Comparison of ENCODE assay signal across 30 cellular contexts in the genomic region with DNA sequence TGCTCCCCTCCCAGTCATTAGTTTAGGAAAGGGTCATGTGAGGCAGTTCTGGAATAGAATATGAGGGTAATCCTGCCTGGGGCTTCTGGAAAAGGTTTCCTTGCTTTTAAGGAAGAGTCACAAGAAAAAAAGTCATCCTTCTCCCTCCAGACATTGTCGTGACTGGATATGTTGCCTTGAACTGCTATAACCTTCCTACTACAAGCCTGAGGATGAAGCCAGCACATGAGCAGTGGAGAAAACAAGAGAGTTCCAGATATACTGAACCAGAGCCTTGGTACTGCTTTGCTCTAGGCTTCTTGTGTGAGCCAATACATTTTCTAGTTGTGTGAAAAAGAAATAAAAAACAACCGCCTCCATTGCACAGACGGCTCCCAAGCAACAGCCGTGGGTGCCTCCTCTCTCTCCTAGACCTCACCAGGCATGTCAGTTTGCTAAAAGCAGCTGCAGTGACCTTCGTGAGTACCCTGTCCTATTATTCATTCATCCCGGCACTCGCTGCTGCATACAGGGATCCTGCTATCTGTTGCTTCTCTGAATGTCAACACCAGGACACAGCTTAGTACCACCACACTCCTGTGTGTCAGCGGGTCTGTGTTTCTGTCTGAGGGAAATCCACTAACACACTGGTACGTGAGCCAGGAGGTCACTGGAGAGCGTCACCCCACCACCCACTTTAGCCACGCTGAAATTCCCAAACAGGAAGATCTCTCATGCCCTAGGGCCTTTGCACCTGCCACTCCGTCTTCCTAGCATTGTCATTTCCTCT.
"Had no signal": no experiment of that assay in that cellular context is flagged by ENCODE, and none has a peak within 500 bp of the region (broad histone marks: within the 10 kb centered on the region; RNA-seq: fewer than 3 reads in every experiment).

No MANE protein-coding gene starts in this region.

- H3K4me1 Mint-ChIP-seq: activated naive CD4-positive, alpha-beta T cell treated with anti-CD3 and anti-CD28 coated beads, Interleukin-2, amount 10 ng/mL, durations not matched to agents 7 days and 5 days; activated naive CD8-positive, alpha-beta T cell treated with anti-CD3 and anti-CD28 coated beads, Interleukin-2, amount 10 ng/mL, durations not matched to agents 7 days and 5 days; central memory CD8-positive, alpha-beta T cell; stimulated activated naive B cell treated with anti-CD40 and anti-IgM and Interleukin-4, amounts not matched to agents 10 μg/mL and 1 μg/mL and 100 μg/mL, for 72 hours had no signal

- H3K9me3 ChIP-seq: gastroesophageal sphincter, mucosa of descending colon, pancreas, prostate gland, tibial nerve had no signal

- H3K36me3 ChIP-seq: brain microvascular endothelial cell, gastroesophageal sphincter, pancreas, prostate gland, tibial nerve had no signal

- DNase-seq: activated CD4-positive, alpha-beta T cell treated with anti-CD3 and anti-CD28 coated beads for 48 hours; activated CD4-positive, alpha-beta T cell treated with anti-CD3 and anti-CD28 coated beads, Interleukin-2, amount 50 U/mL, for 48 hours; activated CD8-positive, alpha-beta memory T cell treated with anti-CD3 and anti-CD28 coated beads, Interleukin-2, amount 50 U/mL, for 4 hours; activated gamma-delta T cell; activated naive CD4-positive, alpha-beta T cell treated with anti-CD3 and anti-CD28 coated beads, Interleukin-2, amount 10 ng/mL, durations not matched to agents 7 days and 5 days; activated naive CD8-positive, alpha-beta T cell treated with anti-CD3 and anti-CD28 coated beads, Interleukin-2, amount 10 ng/mL, durations not matched to agents 7 days and 5 days; activated T-cell treated with anti-CD3 and anti-CD28 coated beads, Interleukin-2, amount 50 U/mL, for 1 hour; amniotic stem cell; brain microvascular endothelial cell; effector CD4-positive, alpha-beta T cell; kidney glomerular epithelial cell; stimulated activated CD4-positive, alpha-beta T cell treated with anti-CD3 and anti-CD28 coated beads, Interleukin-15, amount 100 ng/mL, for 24 hours; stimulated activated CD4-positive, alpha-beta T cell treated with anti-CD3 and anti-CD28 coated beads, Interleukin-2, amount 100 ng/mL, for 24 hours; stimulated activated naive B cell treated with anti-CD40 and anti-IgM and Interleukin-4, amounts not matched to agents 10 μg/mL and 1 μg/mL and 100 μg/mL, for 72 hours; SW 1271; T1000; WERI-Rb-1 had no signal

- H3K27ac Mint-ChIP-seq: activated naive CD4-positive, alpha-beta T cell treated with anti-CD3 and anti-CD28 coated beads, Interleukin-2, amount 10 ng/mL, durations not matched to agents 7 days and 5 days; activated naive CD8-positive, alpha-beta T cell treated with anti-CD3 and anti-CD28 coated beads, Interleukin-2, amount 10 ng/mL, durations not matched to agents 7 days and 5 days; activated T-helper 1 cell treated with anti-CD3 and anti-CD28 coated beads, Interleukin-12 subunit alpha, Interleukin-12 subunit beta, Interleukin-2, Interleukin-4 antibody, amounts not matched to agents 30 ng/mL and 10 ng/mL and 1 ng/mL, durations not matched to agents 14 hours and 24 hours and 36 hours; dendritic cell treated with granulocyte-macrophage colony-stimulating factor and Interleukin-4, amounts not matched to agents 40 ng/mL and 50 ng/mL, for 4 days; stimulated activated naive B cell treated with anti-CD40 and anti-IgM and Interleukin-4, amounts not matched to agents 10 μg/mL and 1 μg/mL and 100 μg/mL, for 72 hours; T-helper 1 cell treated with Interleukin-12 subunit alpha and Interleukin-12 subunit beta and Interleukin-4 antibody, amounts not matched to agents 30 μg/mL and 1 μg/mL, for 36 hours had no signal

- H3K36me3 Mint-ChIP-seq: activated naive CD4-positive, alpha-beta T cell treated with anti-CD3 and anti-CD28 coated beads, Interleukin-2, amount 10 ng/mL, durations not matched to agents 7 days and 5 days; activated naive CD8-positive, alpha-beta T cell treated with anti-CD3 and anti-CD28 coated beads, Interleukin-2, amount 10 ng/mL, durations not matched to agents 7 days and 5 days; stimulated activated naive B cell treated with anti-CD40 and anti-IgM and Interleukin-4, amounts not matched to agents 10 μg/mL and 1 μg/mL and 100 μg/mL, for 72 hours had no signal

- H3K27me3 ChIP-seq: brain microvascular endothelial cell, gastroesophageal sphincter, pancreas, tibial nerve had no signal

- ATAC-seq: activated CD4-positive, CD25-positive, alpha-beta regulatory T cell treated with anti-CD3 and anti-CD28 coated beads, Interleukin-2, amount 50 U/mL, for 24 hours; gastroesophageal sphincter; left lobe of liver; mucosa of descending colon; pancreas; stimulated activated naive B cell treated with anti-CD40 and anti-IgM and Interleukin-4, amounts not matched to agents 10 μg/mL and 1 μg/mL and 100 μg/mL, for 72 hours had no signal

- H3K4me1 ChIP-seq: pancreas had no signal

- H3K4me3 ChIP-seq: gastroesophageal sphincter, lung, mucosa of descending colon, pancreas, prostate gland, tibial nerve had no signal

- H3K27ac ChIP-seq: brain microvascular endothelial cell, epithelial cell of prostate, pancreas, WERI-Rb-1 had no signal

- H3K4me3 Mint-ChIP-seq: activated naive CD4-positive, alpha-beta T cell treated with anti-CD3 and anti-CD28 coated beads, Interleukin-2, amount 10 ng/mL, durations not matched to agents 7 days and 5 days; activated naive CD8-positive, alpha-beta T cell treated with anti-CD3 and anti-CD28 coated beads, Interleukin-2, amount 10 ng/mL, durations not matched to agents 7 days and 5 days; activated T-helper 1 cell treated with anti-CD3 and anti-CD28 coated beads, Interleukin-12 subunit alpha, Interleukin-12 subunit beta, Interleukin-2, Interleukin-4 antibody, amounts not matched to agents 30 ng/mL and 10 ng/mL and 1 ng/mL, durations not matched to agents 14 hours and 24 hours and 36 hours; central memory CD8-positive, alpha-beta T cell; dendritic cell treated with granulocyte-macrophage colony-stimulating factor and Interleukin-4, amounts not matched to agents 40 ng/mL and 50 ng/mL, for 4 days; stimulated activated naive B cell treated with anti-CD40 and anti-IgM and Interleukin-4, amounts not matched to agents 10 μg/mL and 1 μg/mL and 100 μg/mL, for 72 hours; T-helper 1 cell treated with Interleukin-12 subunit alpha and Interleukin-12 subunit beta and Interleukin-4 antibody, amounts not matched to agents 30 μg/mL and 1 μg/mL, for 36 hours had no signal

- H3K9me3 Mint-ChIP-seq: activated naive CD4-positive, alpha-beta T cell treated with anti-CD3 and anti-CD28 coated beads, Interleukin-2, amount 10 ng/mL, durations not matched to agents 7 days and 5 days; activated naive CD8-positive, alpha-beta T cell treated with anti-CD3 and anti-CD28 coated beads, Interleukin-2, amount 10 ng/mL, durations not matched to agents 7 days and 5 days; activated T-helper 1 cell treated with anti-CD3 and anti-CD28 coated beads, Interleukin-12 subunit alpha, Interleukin-12 subunit beta, Interleukin-2, Interleukin-4 antibody, amounts not matched to agents 30 ng/mL and 10 ng/mL and 1 ng/mL, durations not matched to agents 14 hours and 24 hours and 36 hours; central memory CD8-positive, alpha-beta T cell; dendritic cell treated with granulocyte-macrophage colony-stimulating factor and Interleukin-4, amounts not matched to agents 40 ng/mL and 50 ng/mL, for 4 days; stimulated activated naive B cell treated with anti-CD40 and anti-IgM and Interleukin-4, amounts not matched to agents 10 μg/mL and 1 μg/mL and 100 μg/mL, for 72 hours; T-helper 1 cell treated with Interleukin-12 subunit alpha and Interleukin-12 subunit beta and Interleukin-4 antibody, amounts not matched to agents 30 μg/mL and 1 μg/mL, for 36 hours had no signal
